ENCODE assay signal across 7 cellular contexts in the genomic region with DNA sequence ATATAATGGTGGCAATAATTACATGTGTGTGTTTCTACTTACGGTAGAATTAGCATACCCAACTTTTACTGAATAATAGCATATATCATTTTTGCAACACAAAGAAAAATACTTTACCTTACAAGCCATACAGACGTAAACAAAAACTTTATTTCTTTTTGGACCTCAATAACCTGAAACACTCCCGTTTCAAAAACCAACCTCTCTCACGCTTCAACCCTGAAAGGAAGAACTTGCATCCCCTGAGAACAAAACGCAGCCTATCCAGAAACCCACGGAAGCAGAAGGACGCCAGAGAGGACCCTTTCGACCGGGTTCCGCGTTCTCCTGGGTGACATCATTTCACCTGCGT. TPM values are rescaled to one million over a fixed set of nuclear protein-coding genes. Genes with fewer than 3 reads are reported as not detected.
DNase-seq lines count a peak whose midpoint lies in the region; ATAC-seq and TF ChIP-seq lines count a peak whose summit lies in the region.

Gene RNF38, minus strand, starts transcription at position 290 of the 352 bp plus-strand sequence. Its CDS starts 161 bp downstream, at position 129.

- no peaks in the 10 kb centered on the region for H3K27me3 Mint-ChIP-seq in activated CD4-positive, alpha-beta memory T cell treated with anti-CD3 and anti-CD28 coated beads, Interleukin-2, amount 10 ng/mL, durations not matched to agents 7 days and 5 days

- peak within 1 kb of the TSS; percentile 88 for H3K4me3 Mint-ChIP-seq in activated CD4-positive, alpha-beta memory T cell treated with anti-CD3 and anti-CD28 coated beads, Interleukin-2, amount 10 ng/mL, durations not matched to agents 7 days and 5 days

- no peak for ATAC-seq in foreskin keratinocyte
- no peak for ATAC-seq in GM19324 (IDR thresholded peaks at IDR 0.05; ENCODE audit: low FRiP score, unreplicated experiment)

- H3K79me2 ChIP-seq in parathyroid adenoma = peaks cover 6% of the 10 kb centered on the region

- H3K4me1 Mint-ChIP-seq in activated CD4-positive, alpha-beta memory T cell treated with anti-CD3 and anti-CD28 coated beads, Interleukin-2, amount 10 ng/mL, durations not matched to agents 7 days and 5 days = peaks cover 44% of the 10 kb centered on the region

- peak within 1 kb of the TSS; percentile 82 for H3K27ac ChIP-seq in HL-60 (replicated peaks)
- peak within 1 kb of the TSS; percentile 79 for H3K27ac ChIP-seq in foreskin keratinocyte
- H3K27ac ChIP-seq in parathyroid adenoma = peak within 1 kb of the TSS; percentile 80

- POLR2A ChIA-PET in activated CD4-positive, alpha-beta memory T cell treated with anti-CD3 and anti-CD28 coated beads, Interleukin-2, amount 10 ng/mL, durations not matched to agents 7 days and 5 days (lab: Charles Lee) = interaction anchor here (0.6 to 2.6 kb wide), 13 partner anchors 10 to 255 kb away, joined by 3 to 17 read pairs (median 5); partner anchors contain the start of genes CLTA and GNE

- H3K36me3 ChIP-seq in parathyroid adenoma (ENCODE audit: control insufficient read depth, insufficient read depth, low read length) = no peaks in the 10 kb centered on the region

- peak in 1 of 2 experiments; percentile 83 for DNase-seq in HL-60 (ENCODE audit: low read depth in 1 of 2, low spot score in 1 of 2)
- DNase-seq in activated CD4-positive, alpha-beta memory T cell treated with anti-CD3 and anti-CD28 coated beads, Interleukin-2, amount 10 ng/mL, durations not matched to agents 7 days and 5 days = no peak
- no peak for DNase-seq in foreskin keratinocyte
- DNase-seq in stimulated activated CD4-positive, alpha-beta T cell treated with anti-CD3 and anti-CD28 coated beads, Interleukin-2, amount 100 ng/mL, for 24 hours = no peak
- no peak for DNase-seq in DMS153 (lab: John Stamatoyannopoulos, UW)

- peak within 1 kb of the TSS; percentile 97 for H3K27ac Mint-ChIP-seq in activated CD4-positive, alpha-beta memory T cell treated with anti-CD3 and anti-CD28 coated beads, Interleukin-2, amount 10 ng/mL, durations not matched to agents 7 days and 5 days

- peaks cover 28% of the 10 kb centered on the region for H3K36me3 Mint-ChIP-seq in activated CD4-positive, alpha-beta memory T cell treated with anti-CD3 and anti-CD28 coated beads, Interleukin-2, amount 10 ng/mL, durations not matched to agents 7 days and 5 days (ENCODE audit: low read depth)

- CTCF ChIA-PET in activated CD4-positive, alpha-beta memory T cell treated with anti-CD3 and anti-CD28 coated beads, Interleukin-2, amount 10 ng/mL, durations not matched to agents 7 days and 5 days (lab: Charles Lee) = interaction anchor here (1.3 kb wide), 1 partner anchor 71 kb away, joined by 3 read pairs; no protein-coding TSS in a partner anchor

- no peaks in the 10 kb centered on the region for H3K9me3 ChIP-seq in parathyroid adenoma (ENCODE audit: control insufficient read depth, low read length)

- H3K27me3 ChIP-seq in HL-60 (ENCODE audit: insufficient read depth, poor library complexity, severe bottlenecking) (no peaks in the 10 kb centered on the region), foreskin keratinocyte (no peaks in the 10 kb centered on the region), parathyroid adenoma (ENCODE audit: control insufficient read depth, insufficient read depth, low read length) (no peaks in the 10 kb centered on the region)

- H3K4me3 ChIP-seq in HL-60 (replicated peaks; ENCODE audit: insufficient read depth, low read length) (peak within 1 kb of the TSS; percentile 92), parathyroid adenoma (ENCODE audit: low read depth, low read length) (peak within 1 kb of the TSS; percentile 69)

- no peak within 1 kb of the TSS for H3K9ac ChIP-seq in parathyroid adenoma

- H3K4me2 ChIP-seq in parathyroid adenoma (ENCODE audit: low read length) = peak within 1 kb of the TSS; percentile 75

- no peak for TF ChIP-seq CTCF in HL-60 (IDR thresholded peaks at IDR 0.05; ENCODE audit: insufficient read depth, low read length)
- TF ChIP-seq CTCF in foreskin keratinocyte (conservative IDR thresholded peaks at IDR 0.05) = no peak
- TF ChIP-seq CTCF in parathyroid adenoma (IDR thresholded peaks at IDR 0.05) = no peak

- peak within 1 kb of the TSS; percentile 88 for H2AFZ ChIP-seq in parathyroid adenoma

- peaks cover 31% of the 10 kb centered on the region for H3K4me1 ChIP-seq in foreskin keratinocyte
- H3K4me1 ChIP-seq in parathyroid adenoma = peaks cover 3% of the 10 kb centered on the region

- no peaks in the 10 kb centered on the region for H3K9me3 Mint-ChIP-seq in activated CD4-positive, alpha-beta memory T cell treated with anti-CD3 and anti-CD28 coated beads, Interleukin-2, amount 10 ng/mL, durations not matched to agents 7 days and 5 days

RNA-seq across cellular contexts. Expression of gene RNF38, which starts in this region (rescaled TPM):
- 10 to 100 TPM; 42.1 to 44.4 TPM for total RNA-seq in activated CD4-positive, alpha-beta memory T cell treated with anti-CD3 and anti-CD28 coated beads, Interleukin-2, amount 10 ng/mL, durations not matched to agents 7 days and 5 days
- 8.7 and 11.0 TPM in 2 replicates for total RNA-seq in foreskin keratinocyte
- 2.6 and 2.8 TPM in 2 replicates for polyA plus RNA-seq in foreskin keratinocyte
